25 cellular contexts compared by ENCODE assay signal in the genomic region with DNA sequence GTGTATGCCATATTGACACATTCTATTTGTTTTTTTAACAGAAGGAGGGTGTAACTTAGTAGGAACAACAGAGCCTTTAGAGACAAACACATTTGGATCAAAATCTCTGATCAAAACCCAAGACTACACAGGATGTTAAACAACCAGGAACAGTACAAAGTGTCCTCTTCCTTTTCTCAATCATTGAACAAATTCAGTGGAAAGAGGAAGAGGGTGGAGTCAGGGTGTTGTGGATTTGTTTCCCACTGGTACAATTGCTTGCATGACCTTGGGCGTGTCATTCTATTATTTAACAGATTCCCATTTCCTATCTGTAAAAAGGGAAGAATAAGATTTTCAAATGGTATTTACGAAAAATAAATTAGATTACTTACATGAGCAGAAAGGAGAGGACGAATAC.
"Had no signal": no experiment of that assay in that cellular context is flagged by ENCODE, and none has a peak within 500 bp of the region (broad histone marks: within the 10 kb centered on the region; RNA-seq: fewer than 3 reads in every experiment).

No MANE protein-coding gene starts in this region.

- H3K9me3 Mint-ChIP-seq: activated B cell treated with CpG ODN at 0.5 μM for 24 hours; activated CD4-positive, alpha-beta T cell treated with anti-CD3 and anti-CD28 coated beads, Interleukin-2, amount 10 ng/mL, durations not matched to agents 24 days and 14 days had no signal

- H3K27ac ChIP-seq: brain microvascular endothelial cell, cardiac muscle cell, Peyer's patch had no signal

- FAIRE-seq: TTC549 had no signal

- H3K27ac Mint-ChIP-seq: activated B cell treated with CpG ODN at 0.5 μM for 24 hours; activated CD4-positive, alpha-beta T cell treated with anti-CD3 and anti-CD28 coated beads, Interleukin-2, amount 10 ng/mL, durations not matched to agents 24 days and 14 days; activated CD8-positive, alpha-beta memory T cell treated with anti-CD3 and anti-CD28 coated beads, Interleukin-2, amount 10 ng/mL, durations not matched to agents 7 days and 5 days; activated naive CD4-positive, alpha-beta T cell treated with anti-CD3 and anti-CD28 coated beads, Interleukin-2, amount 50 U/mL, for 72 hours; activated T-cell treated with anti-CD3 and anti-CD28 coated beads, Interleukin-2, amount 50 U/mL, for 24 hours; activated T-helper 1 cell treated with anti-CD3 and anti-CD28 coated beads, Interleukin-12 subunit alpha, Interleukin-12 subunit beta, Interleukin-2, Interleukin-4 antibody, amounts not matched to agents 30 ng/mL and 10 ng/mL and 1 ng/mL, durations not matched to agents 14 hours and 24 hours and 36 hours; T-helper 17 cell had no signal

- H3K4me1 Mint-ChIP-seq: activated B cell treated with CpG ODN at 0.5 μM for 24 hours; activated CD4-positive, alpha-beta T cell treated with anti-CD3 and anti-CD28 coated beads, Interleukin-2, amount 10 ng/mL, durations not matched to agents 24 days and 14 days; activated CD8-positive, alpha-beta memory T cell treated with anti-CD3 and anti-CD28 coated beads, Interleukin-2, amount 10 ng/mL, durations not matched to agents 7 days and 5 days; T-helper 17 cell had no signal

- H3K4me3 Mint-ChIP-seq: activated B cell treated with CpG ODN at 0.5 μM for 24 hours; activated CD4-positive, alpha-beta T cell treated with anti-CD3 and anti-CD28 coated beads, Interleukin-2, amount 10 ng/mL, durations not matched to agents 24 days and 14 days; activated CD8-positive, alpha-beta memory T cell treated with anti-CD3 and anti-CD28 coated beads, Interleukin-2, amount 10 ng/mL, durations not matched to agents 7 days and 5 days; activated T-cell treated with anti-CD3 and anti-CD28 coated beads, Interleukin-2, amount 50 U/mL, for 24 hours; activated T-helper 1 cell treated with anti-CD3 and anti-CD28 coated beads, Interleukin-12 subunit alpha, Interleukin-12 subunit beta, Interleukin-2, Interleukin-4 antibody, amounts not matched to agents 30 ng/mL and 10 ng/mL and 1 ng/mL, durations not matched to agents 14 hours and 24 hours and 36 hours; T-helper 17 cell had no signal

- DNase-seq: activated B cell treated with CpG ODN at 0.5 μM for 24 hours; activated CD4-positive, alpha-beta T cell treated with anti-CD3 and anti-CD28 coated beads for 1 hour; activated CD4-positive, alpha-beta T cell treated with anti-CD3 and anti-CD28 coated beads, Interleukin-2, amount 10 ng/mL, durations not matched to agents 24 days and 14 days; activated CD4-positive, alpha-beta T cell treated with anti-CD3 and anti-CD28 coated beads, Interleukin-2, amount 50 U/mL, for 48 hours; activated CD8-positive, alpha-beta memory T cell treated with anti-CD3 and anti-CD28 coated beads, Interleukin-2, amount 10 ng/mL, durations not matched to agents 7 days and 5 days; activated effector memory CD4-positive, alpha-beta T cell treated with Interleukin-2 at 50 U/mL for 16 hours; activated naive CD4-positive, alpha-beta T cell; activated T-cell treated with anti-CD3 and anti-CD28 coated beads, Interleukin-2, amount 50 U/mL, for 24 hours; amygdala; brain microvascular endothelial cell; MM.1S; NCI-H1105; NCI-H1436; NCI-H1694 treated with DMSO at 0.1 percent for 48 hours; NCI-H2029 treated with DMSO at 0.1 percent for 48 hours; NCI-H446; NCI-H524; Peyer's patch; SIG-M5; T-helper 17 cell; T-helper 9 cell had no signal

- H3K4me1 ChIP-seq: Peyer's patch had no signal

- H3K9me3 ChIP-seq: Peyer's patch had no signal

- H3K36me3 Mint-ChIP-seq: activated CD8-positive, alpha-beta memory T cell treated with anti-CD3 and anti-CD28 coated beads, Interleukin-2, amount 10 ng/mL, durations not matched to agents 7 days and 5 days; activated naive CD4-positive, alpha-beta T cell treated with anti-CD3 and anti-CD28 coated beads, Interleukin-2, amount 50 U/mL, for 72 hours had no signal

- H3K27me3 Mint-ChIP-seq: activated B cell treated with CpG ODN at 0.5 μM for 24 hours; activated CD4-positive, alpha-beta T cell treated with anti-CD3 and anti-CD28 coated beads, Interleukin-2, amount 10 ng/mL, durations not matched to agents 24 days and 14 days; activated CD8-positive, alpha-beta memory T cell treated with anti-CD3 and anti-CD28 coated beads, Interleukin-2, amount 10 ng/mL, durations not matched to agents 7 days and 5 days; activated T-cell treated with anti-CD3 and anti-CD28 coated beads, Interleukin-2, amount 50 U/mL, for 24 hours; T-helper 17 cell had no signal

- H3K27me3 ChIP-seq: brain microvascular endothelial cell, cardiac muscle cell, Peyer's patch had no signal

- ATAC-seq: activated CD8-positive, alpha-beta memory T cell treated with anti-CD3 and anti-CD28 coated beads, Interleukin-2, amount 10 ng/mL, durations not matched to agents 7 days and 5 days; activated naive CD4-positive, alpha-beta T cell treated with anti-CD3 and anti-CD28 coated beads, Interleukin-2, amount 50 U/mL, for 72 hours; T-helper 17 cell had no signal

- H3K4me3 ChIP-seq: cardiac muscle cell, Peyer's patch had no signal

- H3K36me3 ChIP-seq: brain microvascular endothelial cell, cardiac muscle cell, Peyer's patch had no signal
